In genomic region chr15:90873998-90874605, GRCh38 we compare ENCODE assay signal across 1 cellular context.
TF ChIP-seq lines count a peak whose summit lies in the region.

No MANE protein-coding gene starts in this region.

TF ChIP-seq in K562, 482 proteins besides CTCF, POLR2A, EP300 and RAD21 (continues in another document):
- no peak for TF ChIP-seq USF1 (CRISPR knock-in tag; IDR thresholded peaks at IDR 0.05)
- peak; percentile 38 for TF ChIP-seq VEZF1 (CRISPR knock-in tag; IDR thresholded peaks at IDR 0.05)
- no peak for TF ChIP-seq NR2C2 (CRISPR knock-in tag; IDR thresholded peaks at IDR 0.05)
- TF ChIP-seq NR2C2 (tag; IDR thresholded peaks at IDR 0.05): no peak
- TF ChIP-seq PRPF4 (IDR thresholded peaks at IDR 0.05; ENCODE audit: insufficient read depth, low read depth, low read length, poor library complexity, severe bottlenecking): no peak
- TF ChIP-seq SMAD4 (CRISPR knock-in tag; conservative IDR thresholded peaks at IDR 0.05): no peak
- no peak for TF ChIP-seq HNRNPL (IDR thresholded peaks at IDR 0.05; ENCODE audit: low read depth, low read length)
- TF ChIP-seq TAF9B (IDR thresholded peaks at IDR 0.05; ENCODE audit: partially characterized antibody): no peak
- no peak for TF ChIP-seq PBX2 (CRISPR knock-in tag; IDR thresholded peaks at IDR 0.05; ENCODE audit: low read depth)
- no peak for TF ChIP-seq PBX2 (tag; conservative IDR thresholded peaks at IDR 0.05; ENCODE audit: low read depth)
- no peak for TF ChIP-seq ZNF197 (CRISPR knock-in tag; IDR thresholded peaks at IDR 0.05; ENCODE audit: low read depth)
- peak; percentile 59; the same call in 1 of the 2 replicates for TF ChIP-seq ZNF592 (IDR thresholded peaks at IDR 0.05)
- peak; percentile 85 for TF ChIP-seq EGR1 (conservative IDR thresholded peaks at IDR 0.05)
- TF ChIP-seq NRF1 (conservative IDR thresholded peaks at IDR 0.05 in 1 of 2, IDR thresholded peaks at IDR 0.05 in 1 of 2): no peak
- TF ChIP-seq ZNF263 (CRISPR knock-in tag; IDR thresholded peaks at IDR 0.05; ENCODE audit: borderline replicate concordance): no peak
- no peak for TF ChIP-seq RUNX1 (IDR thresholded peaks at IDR 0.05; ENCODE audit: low read depth)
- 0 out of 2 replicates have a peak, but pooled peaks have one; percentile 27 for TF ChIP-seq GATAD2A (IDR thresholded peaks at IDR 0.05)
- TF ChIP-seq MYNN (IDR thresholded peaks at IDR 0.05): 0 out of 2 replicates have a peak, but pooled peaks have one; percentile 20
- no peak for TF ChIP-seq MYNN (CRISPR knock-in tag; IDR thresholded peaks at IDR 0.05)
- TF ChIP-seq HMGN3 (IDR thresholded peaks at IDR 0.05; ENCODE audit: borderline replicate concordance, extremely low read depth, insufficient read length, low read depth, low read length): peak; percentile 66
- peak; percentile 35; the same call in 1 of the 2 replicates for TF ChIP-seq POLR2AphosphoS5 (IDR thresholded peaks at IDR 0.05; ENCODE audit: control insufficient read depth, insufficient read depth, low read depth, low read length)
- peak in 1 of 3 experiments; percentile 79 for TF ChIP-seq YY1 (IDR thresholded peaks at IDR 0.05; ENCODE audit: borderline replicate concordance in 1 of 3, control insufficient read depth in 1 of 3, extremely low read depth in 1 of 3, insufficient read depth in 3 of 3, insufficient read length in 1 of 3, insufficient replicate concordance in 2 of 3, low read depth in 1 of 3, low read length in 2 of 3)
- TF ChIP-seq RBBP5 (IDR thresholded peaks at IDR 0.05; ENCODE audit: borderline replicate concordance, insufficient read depth, low read length, poor library complexity, severe bottlenecking): peak; percentile 38
- peak; percentile 41; the same call in 1 of the 2 replicates for TF ChIP-seq CBFA2T3 (IDR thresholded peaks at IDR 0.05)
- no peak for TF ChIP-seq SRSF7 (optimal IDR thresholded peaks at IDR 0.05; ENCODE audit: low read depth, low read length)
- TF ChIP-seq ZNF707 (CRISPR knock-in tag; conservative IDR thresholded peaks at IDR 0.05): no peak
- no peak for TF ChIP-seq TCF15 (CRISPR knock-in tag; IDR thresholded peaks at IDR 0.05)
- no peak for TF ChIP-seq MEF2A (IDR thresholded peaks at IDR 0.05; ENCODE audit: control insufficient read depth, low read depth, low read length)
- TF ChIP-seq ZBTB7A (IDR thresholded peaks at IDR 0.05; ENCODE audit: borderline replicate concordance, control insufficient read depth, low read depth, low read length): peak; percentile 87
- TF ChIP-seq DPF2 (IDR thresholded peaks at IDR 0.05): peak; percentile 32; the same call in 1 of the 2 replicates
- no peak for TF ChIP-seq FOSL1 (tag; conservative IDR thresholded peaks at IDR 0.05)
- 0 out of 2 replicates have a peak, but pooled peaks have one; percentile 48 for TF ChIP-seq ZNF282 (CRISPR knock-in tag; IDR thresholded peaks at IDR 0.05)
- TF ChIP-seq DNMT1 (IDR thresholded peaks at IDR 0.05): no peak
- no peak for TF ChIP-seq SIN3B (IDR thresholded peaks at IDR 0.05; ENCODE audit: low read depth)
- TF ChIP-seq RB1 (IDR thresholded peaks at IDR 0.05; ENCODE audit: low read depth): no peak
- no peak for TF ChIP-seq TRIM25 (IDR thresholded peaks at IDR 0.05; ENCODE audit: borderline replicate concordance)
- TF ChIP-seq RNF219 (CRISPR knock-in tag; IDR thresholded peaks at IDR 0.05): no peak
- no peak for TF ChIP-seq PTBP1 (IDR thresholded peaks at IDR 0.05; ENCODE audit: low read depth, low read length)
- TF ChIP-seq MBD1 (CRISPR knock-in tag; IDR thresholded peaks at IDR 0.05): no peak
- TF ChIP-seq TEAD4 (IDR thresholded peaks at IDR 0.05; ENCODE audit: low read length): peak; percentile 30; the same call in 1 of the 2 replicates
- TF ChIP-seq TEAD4 (CRISPR knock-in tag; IDR thresholded peaks at IDR 0.05; ENCODE audit: borderline replicate concordance): no peak
- TF ChIP-seq SREBF1 (IDR thresholded peaks at IDR 0.05; ENCODE audit: borderline replicate concordance, low read depth, low read length): no peak
- no peak for TF ChIP-seq CBX3 (IDR thresholded peaks at IDR 0.05; ENCODE audit: borderline replicate concordance in 1 of 2, low read length in 2 of 2)
- 0 out of 2 replicates have a peak, but pooled peaks have one; percentile 43 for TF ChIP-seq MTA3 (IDR thresholded peaks at IDR 0.05; ENCODE audit: borderline replicate concordance)
- TF ChIP-seq TFAP4 (CRISPR knock-in tag; IDR thresholded peaks at IDR 0.05; ENCODE audit: borderline replicate concordance): peak; percentile 47; the same call in 1 of the 2 replicates
- TF ChIP-seq ZNF212 (CRISPR knock-in tag; IDR thresholded peaks at IDR 0.05): no peak
- no peak for TF ChIP-seq ARHGAP35 (IDR thresholded peaks at IDR 0.05; ENCODE audit: partially characterized antibody)
- TF ChIP-seq ZNF431 (CRISPR knock-in tag; IDR thresholded peaks at IDR 0.05): no peak
- no peak for TF ChIP-seq SAP30 (IDR thresholded peaks at IDR 0.05; ENCODE audit: borderline replicate concordance, insufficient read depth, low read depth, low read length, poor library complexity, severe bottlenecking)
- no peak for TF ChIP-seq TBP (optimal IDR thresholded peaks at IDR 0.05; ENCODE audit: low read depth, low read length)
- no peak for TF ChIP-seq USF2 (CRISPR knock-in tag; IDR thresholded peaks at IDR 0.05)
